19 cellular contexts compared by ENCODE assay signal in the genomic region with DNA sequence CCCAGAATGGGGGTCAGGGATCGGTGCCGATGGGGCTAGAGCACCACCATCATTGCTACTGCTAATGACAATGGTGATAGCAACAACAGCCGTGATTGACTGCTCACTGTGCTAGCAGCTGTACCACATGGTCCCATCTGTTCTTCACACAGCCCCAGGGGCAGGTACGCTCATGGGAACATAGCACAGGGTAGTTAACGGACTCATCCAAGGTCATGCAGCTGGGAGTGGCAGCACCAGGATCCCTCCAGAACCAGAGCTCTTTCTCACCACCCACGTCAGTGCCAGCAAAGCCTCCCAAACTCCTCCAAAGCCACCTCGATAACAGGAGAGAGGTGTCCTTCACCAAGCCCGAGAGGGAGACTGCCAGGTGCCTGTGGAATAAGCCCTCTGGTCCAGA.
"Had no signal": no experiment of that assay in that cellular context is flagged by ENCODE, and none has a peak within 500 bp of the region (broad histone marks: within the 10 kb centered on the region; RNA-seq: fewer than 3 reads in every experiment).

No MANE protein-coding gene starts in this region.

- FAIRE-seq: small intestine had no signal

- H3K27me3 ChIP-seq: colonic mucosa, tibial nerve had no signal

- H3K9me3 ChIP-seq: colonic mucosa, left ventricle myocardium inferior, mucosa of descending colon, tibial nerve had no signal

- ATAC-seq: activated CD8-positive, alpha-beta T cell treated with anti-CD3 and anti-CD28 coated beads for 36 hours; activated naive CD4-positive, alpha-beta T cell treated with anti-CD3 and anti-CD28 coated beads, Interleukin-2, amount 50 U/mL, for 72 hours; activated T-cell treated with anti-CD3 and anti-CD28 coated beads, Interleukin-2, amount 50 U/mL, for 4 hours; esophagus mucosa; mucosa of descending colon; naive thymus-derived CD4-positive, alpha-beta T cell had no signal

- H3K27ac ChIP-seq: colonic mucosa, left ventricle myocardium inferior, tibial nerve had no signal

- H3K4me1 ChIP-seq: colonic mucosa had no signal

- DNase-seq: activated CD4-positive, alpha-beta T cell treated with anti-CD3 and anti-CD28 coated beads for 48 hours; activated CD8-positive, alpha-beta T cell treated with anti-CD3 and anti-CD28 coated beads for 36 hours; activated gamma-delta T cell; activated T-cell treated with anti-CD3 and anti-CD28 coated beads, Interleukin-2, amount 50 U/mL, for 4 hours; caudate nucleus; colonic mucosa; hippocampal formation; left ventricle myocardium inferior; mucosa of descending colon; naive thymus-derived CD4-positive, alpha-beta T cell; retina; small intestine; stimulated activated CD4-positive, alpha-beta T cell treated with anti-CD3 and anti-CD28 coated beads, Interleukin-4, amount 100 ng/mL, for 4 hours; stimulated activated CD8-positive, alpha-beta memory T cell treated with anti-CD3 and anti-CD28 coated beads, Interleukin-4, amount 100 ng/mL, for 48 hours; stimulated activated naive CD4-positive, alpha-beta T cell treated with Interleukin-2 at 50 U/mL for 16 hours; substantia nigra had no signal

- H3K4me3 ChIP-seq: colonic mucosa, left ventricle myocardium inferior, mucosa of descending colon, tibial nerve had no signal

- H3K36me3 ChIP-seq: colonic mucosa, left ventricle myocardium inferior had no signal
